22 cellular contexts compared by ENCODE assay signal in genomic region chr13:20241593-20241992, GRCh38. TPM values are rescaled to one million over a fixed set of nuclear protein-coding genes. Genes with fewer than 3 reads are reported as not detected.
"Had no signal": no experiment of that assay in that cellular context is flagged by ENCODE, and none has a peak within 500 bp of the region (broad histone marks: within the 10 kb centered on the region; RNA-seq: fewer than 3 reads in every experiment).

No MANE protein-coding gene starts in this region.

- H3K9me3 ChIP-seq: adrenal gland, breast epithelium, Peyer's patch had no signal

- H3K27me3 ChIP-seq: adrenal gland, breast epithelium, Peyer's patch had no signal

- H3K4me2 ChIP-seq: KMS-11 had no signal

- ATAC-seq: activated CD4-positive, CD25-positive, alpha-beta regulatory T cell treated with anti-CD3 and anti-CD28 coated beads, Interleukin-2, amount 50 U/mL, for 24 hours; activated CD8-positive, alpha-beta T cell treated with anti-CD3 and anti-CD28 coated beads for 36 hours; activated T-cell treated with anti-CD3 and anti-CD28 coated beads, Interleukin-2, amount 50 U/mL, for 72 hours had no signal

- H3K4me3 ChIP-seq: adrenal gland, breast epithelium, Peyer's patch had no signal

- H3K4me1 ChIP-seq: adrenal gland, breast epithelium, Peyer's patch had no signal

- H3K9ac ChIP-seq: KMS-11 had no signal

- DNase-seq: activated CD4-positive, alpha-beta T cell treated with anti-CD3 and anti-CD28 coated beads for 4 hours; activated CD8-positive, alpha-beta memory T cell treated with anti-CD3 and anti-CD28 coated beads, Interleukin-2, amount 50 U/mL, for 4 hours; activated CD8-positive, alpha-beta T cell treated with anti-CD3 and anti-CD28 coated beads for 36 hours; activated naive CD4-positive, alpha-beta T cell treated with anti-CD3 and anti-CD28 coated beads, Interleukin-2, amount 50 U/mL, for 16 hours; activated naive CD8-positive, alpha-beta T cell treated with anti-CD3 and anti-CD28 coated beads, Interleukin-2, amount 10 ng/mL, durations not matched to agents 7 days and 5 days; activated T-cell treated with anti-CD3 and anti-CD28 coated beads, Interleukin-2, amount 50 U/mL, for 72 hours; adrenal gland; anterior cingulate cortex; NCI-H1092; NCI-H1417; NCI-H1930; NCI-H446; NCI-H524; OCI-M1; Peyer's patch; SHP77 treated with DMSO at 0.1 percent for 48 hours had no signal

- H3K36me3 ChIP-seq: adrenal gland, breast epithelium, Peyer's patch had no signal

- H3K27ac ChIP-seq: adrenal gland, breast epithelium, KMS-11, Peyer's patch, RWPE1 had no signal

RNA-seq across cellular contexts. Expression of gene GJB6, which starts 9.5 kb away (rescaled TPM):
- total RNA-seq: breast epithelium, MCF 10A, Peyer's patch, SK-MEL-5 had no signal

RNA-seq across cellular contexts. Expression of gene GJB2, which starts 48.9 kb away (rescaled TPM):
- total RNA-seq: SK-MEL-5 had no signal
